In genomic region chr5:126867237-126867636, GRCh38 we compare ENCODE assay signal across 21 cellular contexts.
"Had no signal": no experiment of that assay in that cellular context is flagged by ENCODE, and none has a peak within 500 bp of the region (broad histone marks: within the 10 kb centered on the region; RNA-seq: fewer than 3 reads in every experiment).

No MANE protein-coding gene starts in this region.

- H3K4me3 ChIP-seq: hepatocyte, tibial nerve, uterus had no signal

- H3K79me2 ChIP-seq: hepatocyte had no signal

- H3K4me1 ChIP-seq: uterus had no signal

- DNase-seq: activated B cell treated with CpG ODN at 0.5 μM for 24 hours; activated CD4-positive, alpha-beta memory T cell treated with anti-CD3 and anti-CD28 coated beads, Interleukin-2, amount 10 ng/mL, durations not matched to agents 7 days and 5 days; activated CD4-positive, alpha-beta T cell treated with anti-CD3 and anti-CD28 coated beads for 4 hours; activated naive CD4-positive, alpha-beta T cell treated with Interleukin-2 at 50 U/mL for 16 hours; activated T-cell treated with anti-CD3 and anti-CD28 coated beads, Interleukin-2, amount 50 U/mL, for 24 hours; brain microvascular endothelial cell; cortex of kidney; effector CD4-positive, alpha-beta T cell; midbrain; nephron progenitor cell; nucleus accumbens; stimulated activated CD4-positive, alpha-beta T cell treated with anti-CD3 and anti-CD28 coated beads, Interleukin-12 subunit alpha, Interleukin-12 subunit beta, amount 100 ng/mL, for 4 hours; stimulated activated CD4-positive, alpha-beta T cell treated with anti-CD3 and anti-CD28 coated beads, Interleukin-1b, Interleukin-23, amount 100 ng/mL, for 48 hours; stimulated activated CD8-positive, alpha-beta memory T cell treated with anti-CD3 and anti-CD28 coated beads, Interleukin-4, amount 100 ng/mL, for 48 hours; stimulated activated naive CD4-positive, alpha-beta T cell treated with Interleukin-2 at 50 U/mL for 16 hours; uterus had no signal

- H2AFZ ChIP-seq: hepatocyte had no signal

- H3K4me2 ChIP-seq: hepatocyte had no signal

- H3K36me3 ChIP-seq: brain microvascular endothelial cell, tibial nerve, uterus had no signal

- H3K27ac ChIP-seq: brain microvascular endothelial cell, hepatocyte, tibial nerve, uterus had no signal

- H3K4me3 Mint-ChIP-seq: activated B cell treated with CpG ODN at 0.5 μM for 24 hours; activated CD4-positive, alpha-beta memory T cell treated with anti-CD3 and anti-CD28 coated beads, Interleukin-2, amount 10 ng/mL, durations not matched to agents 7 days and 5 days; activated T-cell treated with anti-CD3 and anti-CD28 coated beads, Interleukin-2, amount 50 U/mL, for 24 hours; central memory CD8-positive, alpha-beta T cell; nephron progenitor cell had no signal

- H3K27me3 ChIP-seq: brain microvascular endothelial cell, hepatocyte, tibial nerve, uterus had no signal

- H3K9me3 ChIP-seq: tibial nerve, uterus had no signal

- ATAC-seq: esophagus mucosa had no signal

- H3K27ac Mint-ChIP-seq: activated B cell treated with CpG ODN at 0.5 μM for 24 hours; activated CD4-positive, alpha-beta memory T cell treated with anti-CD3 and anti-CD28 coated beads, Interleukin-2, amount 10 ng/mL, durations not matched to agents 7 days and 5 days; activated T-cell treated with anti-CD3 and anti-CD28 coated beads, Interleukin-2, amount 50 U/mL, for 24 hours; activated T-helper 2 cell treated with anti-CD3 and anti-CD28 coated beads, Interferon-gamma antibody, Interleukin-2, Interleukin-4, amounts not matched to agents 10 μg/mL and 5 μg/mL and 100 μg/mL, durations not matched to agents 14 hours and 24 hours and 36 hours; nephron progenitor cell had no signal

- H3K27me3 Mint-ChIP-seq: activated B cell treated with CpG ODN at 0.5 μM for 24 hours; activated CD4-positive, alpha-beta memory T cell treated with anti-CD3 and anti-CD28 coated beads, Interleukin-2, amount 10 ng/mL, durations not matched to agents 7 days and 5 days; activated T-cell treated with anti-CD3 and anti-CD28 coated beads, Interleukin-2, amount 50 U/mL, for 24 hours had no signal
